Comparison of ENCODE assay signal across 8 cellular contexts in the genomic region with DNA sequence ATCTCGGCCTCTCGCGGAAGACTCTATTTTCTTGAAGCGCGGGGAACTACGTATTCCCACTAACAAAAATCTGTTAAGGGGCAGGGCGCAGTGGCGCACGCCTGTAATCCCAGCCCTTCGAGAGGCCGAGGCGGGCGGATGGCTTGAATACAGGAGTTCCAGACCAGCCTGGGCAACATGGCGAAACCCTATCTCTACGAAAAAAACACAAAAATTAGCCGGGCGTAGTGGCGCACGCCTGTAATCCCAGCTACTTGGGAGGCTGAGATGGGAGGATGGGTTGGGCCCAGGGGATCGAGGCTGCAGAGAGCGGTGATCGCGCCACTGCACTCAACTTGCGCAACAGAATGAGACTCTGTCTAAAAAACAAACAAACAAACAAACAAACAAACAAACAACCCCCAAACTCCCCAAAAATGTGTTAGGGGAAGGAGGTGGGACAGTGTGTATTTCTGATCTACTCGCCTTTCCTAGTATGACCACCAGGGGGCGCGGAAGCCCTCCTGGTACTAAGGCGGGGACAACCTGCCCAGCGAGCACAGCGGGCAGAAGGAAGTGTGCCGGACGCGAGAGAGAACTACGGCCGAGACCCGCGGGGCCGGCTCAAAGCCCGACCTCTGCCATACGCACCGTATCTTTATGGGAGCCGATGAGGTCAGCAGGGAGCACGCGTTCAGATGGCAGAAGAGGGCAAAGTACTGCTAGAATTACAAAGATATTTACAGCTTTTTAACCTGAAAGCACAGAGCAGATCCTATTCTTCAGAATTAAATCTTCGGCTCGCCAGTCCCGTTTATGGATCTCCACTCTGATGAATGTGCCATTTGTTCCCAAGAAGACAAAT. TPM values are rescaled to one million over a fixed set of nuclear protein-coding genes. Genes with fewer than 3 reads are reported as not detected.
DNase-seq lines count a peak whose midpoint lies in the region; ATAC-seq, FAIRE-seq and TF ChIP-seq lines count a peak whose summit lies in the region.

No MANE protein-coding gene starts in this region.

- TF ChIP-seq CTCF in Loucy (conservative IDR thresholded peaks at IDR 0.05; ENCODE audit: low read length): peak; percentile 88
- peak; percentile 87 for TF ChIP-seq CTCF in SK-N-SH (IDR thresholded peaks at IDR 0.05)
- peak; percentile 86 to 96 (median 90) for TF ChIP-seq CTCF in pancreas (IDR thresholded peaks at IDR 0.05)
- TF ChIP-seq CTCF in thyroid gland (IDR thresholded peaks at IDR 0.05): peak; percentile 78 to 94 (median 85)

- H3F3A ChIP-seq in Loucy (ENCODE audit: low read depth): no peaks in the 10 kb centered on the region
- peaks cover 13% of the 10 kb centered on the region for H3F3A ChIP-seq in SK-N-SH (replicated peaks; ENCODE audit: insufficient read depth)

- H4K20me1 ChIP-seq in Loucy (ENCODE audit: insufficient read depth, low read length, poor library complexity, severe bottlenecking): peaks cover 3% of the 10 kb centered on the region
- peaks cover 21% of the 10 kb centered on the region for H4K20me1 ChIP-seq in SK-N-SH (ENCODE audit: insufficient read depth)

- H3K9me3 Mint-ChIP-seq in activated naive CD4-positive, alpha-beta T cell treated with anti-CD3 and anti-CD28 coated beads, Interleukin-2, amount 50 U/mL, for 24 hours: no peaks in the 10 kb centered on the region

- H2AFZ ChIP-seq in Loucy (ENCODE audit: low read length) (peak overlapping the region; percentile 92), SK-N-SH (ENCODE audit: low read depth) (peak overlapping the region; percentile 92)

- DNase-seq in G401 (ENCODE audit: low spot score) (peak; percentile 89), H54 (ENCODE audit: insufficient read length, low spot score) (peak; percentile 73), SK-N-SH (peak; percentile 89), head of caudate nucleus (peak; percentile 78 to 97 (median 90)), pancreas (peak; percentile 78 to 91 (median 86)), thyroid gland (peak; percentile 87 to 90)

- H3K27me3 ChIP-seq in Loucy (ENCODE audit: insufficient read depth, low read length, poor library complexity, severe bottlenecking) (no peaks in the 10 kb centered on the region), SK-N-SH (ENCODE audit: insufficient read depth) (no peaks in the 10 kb centered on the region), pancreas (no peaks in the 10 kb centered on the region), thyroid gland (no peaks in the 10 kb centered on the region)

- peak overlapping the region; percentile 39 for H3K27ac Mint-ChIP-seq in activated naive CD4-positive, alpha-beta T cell treated with anti-CD3 and anti-CD28 coated beads, Interleukin-2, amount 50 U/mL, for 24 hours

- H3K4me1 ChIP-seq in Loucy (ENCODE audit: insufficient read depth, low read length, poor library complexity, severe bottlenecking) (peaks cover 22% of the 10 kb centered on the region), SK-N-SH (ENCODE audit: control insufficient read depth in 1 of 2, insufficient read depth in 2 of 2, low read depth in 1 of 2, low read length in 1 of 2) (peaks cover 0 to 16% of the 10 kb centered on the region in 2 experiments; a peak in 2 of 4 replicates), pancreas (peaks cover 0 to 15% (median 7%) of the 10 kb centered on the region in 3 donors), thyroid gland (peaks cover 14 to 15% of the 10 kb centered on the region in 2 donors)

- H3K36me3 ChIP-seq in Loucy (ENCODE audit: insufficient read depth, low read length) (no peaks in the 10 kb centered on the region), SK-N-SH (replicated peaks in 1 of 2; ENCODE audit: control insufficient read depth in 1 of 2, insufficient read depth in 2 of 2, low read length in 1 of 2) (peaks cover 0 to 4% of the 10 kb centered on the region in 2 experiments), pancreas (no peaks in the 10 kb centered on the region), thyroid gland (no peaks in the 10 kb centered on the region)

- no peak for TF ChIP-seq POLR2A in H54 (IDR thresholded peaks at IDR 0.05; ENCODE audit: low read depth, low read length)
- peak in 1 of 2 donors; percentile 37 for TF ChIP-seq POLR2A in thyroid gland (IDR thresholded peaks at IDR 0.05)

- H3K4me3 Mint-ChIP-seq in activated naive CD4-positive, alpha-beta T cell treated with anti-CD3 and anti-CD28 coated beads, Interleukin-2, amount 50 U/mL, for 24 hours: peak overlapping the region; percentile 92

- TF ChIP-seq RAD21 in SK-N-SH (IDR thresholded peaks at IDR 0.05; ENCODE audit: low read length): peak; percentile 79

- CTCF ChIA-PET in SK-N-SH (lab: Yijun Ruan, JAX): interaction anchor here (0.6 to 5.2 kb wide), 23 partner anchors 9 to 358 kb away, joined by 3 to 88 read pairs (median 3); a partner anchor contains a TSS

- H3K4me1 Mint-ChIP-seq in activated naive CD4-positive, alpha-beta T cell treated with anti-CD3 and anti-CD28 coated beads, Interleukin-2, amount 50 U/mL, for 24 hours: peaks cover 24% of the 10 kb centered on the region

- H3K36me3 Mint-ChIP-seq in activated naive CD4-positive, alpha-beta T cell treated with anti-CD3 and anti-CD28 coated beads, Interleukin-2, amount 50 U/mL, for 24 hours: peaks cover 2% of the 10 kb centered on the region

- POLR2A ChIA-PET in SK-N-SH (lab: Yijun Ruan, JAX): no interaction called here

- ATAC-seq in pancreas: peak; percentile 59 to 80 (median 70)

- intact Hi-C loops in head of caudate nucleus (cut with DNase I) (loop anchor here (1.0 to 5.0 kb wide), 2 partner anchors 48 to 87 kb away; a partner anchor contains a TSS), pancreas (cut with DNase I) (loop anchor here in 2 of 3 donors (5.0 kb wide), 1 partner anchor 48 kb away; no protein-coding TSS in a partner anchor), thyroid gland (cut with DNase I) (loop anchor here (2.0 to 5.0 kb wide), 2 partner anchors 48 to 57 kb away; a partner anchor contains a TSS)

- peak overlapping the region; percentile 55 for H3K9ac ChIP-seq in Loucy (ENCODE audit: low read depth, low read length, poor library complexity, severe bottlenecking)
- H3K9ac ChIP-seq in SK-N-SH: peak overlapping the region; percentile 92; the same call in 1 of the 2 replicates

- 23% methylated on average over 44 of the region's 47 CpGs for WGBS in SK-N-SH (ENCODE audit: low lambda C conversion rate)
- 23 to 24% methylated on average over 47 of the region's 47 CpGs for WGBS in pancreas, 2 donors
- 31 to 33% methylated on average over 47 of the region's 47 CpGs for WGBS in thyroid gland, 2 donors

- H3K27ac ChIP-seq in SK-N-SH (ENCODE audit: low read depth in 2 of 2, low read length in 1 of 2) (peak overlapping the region; percentile 68 to 86; a peak in 3 of 4 replicates), pancreas (peak overlapping the region; percentile 7 to 96 (median 93)), thyroid gland (peak overlapping the region in 2 of 3 donors; percentile 94 to 96)

- FAIRE-seq in H54 (lab: Jason Lieb, UNC) (no peak), pancreas (lab: Jason Lieb, UNC) (no peak)

- H3K4me2 ChIP-seq in Loucy (ENCODE audit: low read depth, low read length, poor library complexity, severe bottlenecking) (peak overlapping the region; percentile 84), SK-N-SH (peak overlapping the region; percentile 91)

- H3K4me3 ChIP-seq in Loucy (ENCODE audit: low read length, poor library complexity, severe bottlenecking): peak overlapping the region; percentile 85
- peak overlapping the region; percentile 90 to 91 for H3K4me3 ChIP-seq in SK-N-SH (ENCODE audit: low read depth in 2 of 2, low read length in 1 of 2)
- H3K4me3 ChIP-seq in pancreas: peak overlapping the region; percentile 66 to 94 (median 91)
- H3K4me3 ChIP-seq in thyroid gland (replicated peaks in 1 of 3): peak overlapping the region; percentile 72 to 86 (median 78)

- H3K79me2 ChIP-seq in Loucy (ENCODE audit: insufficient read depth, low read length): no peaks in the 10 kb centered on the region
- H3K79me2 ChIP-seq in SK-N-SH (ENCODE audit: insufficient read depth): peaks cover 33% of the 10 kb centered on the region

- no peak for TF ChIP-seq EP300 in SK-N-SH (IDR thresholded peaks at IDR 0.05; ENCODE audit: borderline replicate concordance in 1 of 2, low read depth in 1 of 2, low read length in 1 of 2)

- in situ Hi-C loops in G401 (cut with HindIII; ENCODE audit: low sequenced_read_pairs): no loop called here

- H3K9me2 ChIP-seq in Loucy (replicated peaks; ENCODE audit: low read depth, low read length): no peaks in the 10 kb centered on the region
- H3K9me2 ChIP-seq in SK-N-SH: no peaks in the 10 kb centered on the region

- H3K9me3 ChIP-seq in Loucy (ENCODE audit: insufficient read depth, low read depth, low read length) (no peaks in the 10 kb centered on the region), SK-N-SH (no peaks in the 10 kb centered on the region), pancreas (no peaks in the 10 kb centered on the region), thyroid gland (no peaks in the 10 kb centered on the region)

- H3K27me3 Mint-ChIP-seq in activated naive CD4-positive, alpha-beta T cell treated with anti-CD3 and anti-CD28 coated beads, Interleukin-2, amount 50 U/mL, for 24 hours: peaks cover 8% of the 10 kb centered on the region

TF ChIP-seq in SK-N-SH, 30 proteins besides CTCF, POLR2A, EP300 and RAD21 (continues in another document):
- TF ChIP-seq FOXM1 (IDR thresholded peaks at IDR 0.05; ENCODE audit: low read depth) (no peak), FOXJ3 (CRISPR knock-in tag; IDR thresholded peaks at IDR 0.05) (no peak), SIN3A (IDR thresholded peaks at IDR 0.05; ENCODE audit: borderline replicate concordance, low read depth, low read length) (0 out of 2 replicates have a peak, but pooled peaks have one; percentile 56), TAF1 (IDR thresholded peaks at IDR 0.05; ENCODE audit: borderline replicate concordance, low read depth, low read length) (no peak), MEF2A (IDR thresholded peaks at IDR 0.05; ENCODE audit: borderline replicate concordance, low read depth) (no peak)

RNA-seq across cellular contexts. Expression of a gene that starts 1.3 kb away (rescaled TPM):
- 94.1 and 99.1 TPM in 2 replicates for total RNA-seq in G401 (2014; rRNA removed; shearing (Covaris generic))
- polyA plus RNA-seq in SK-N-SH (2012; rRNA removed): 21.4 and 26.6 TPM in 2 replicates
- 31.2 and 37.3 TPM in 2 replicates for polyA plus RNA-seq in SK-N-SH (2012; cell fraction: cytosol; rRNA removed)
- 36.5 and 43.6 TPM in 2 replicates for polyA plus RNA-seq in SK-N-SH (2012; cell fraction: nucleus; rRNA removed)
- 10 to 100 TPM; 12.1 to 21.5 (median 15.3) TPM for total RNA-seq in pancreas
- 10 to 100 TPM; 12.9 to 20.5 TPM for polyA plus RNA-seq in pancreas
- 10 to 100 TPM; 36.5 to 46.4 (median 41.6) TPM for total RNA-seq in thyroid gland

RNA-seq across cellular contexts. Expression of a gene that starts 40.2 kb away (rescaled TPM):
- not detected in 2 replicates for total RNA-seq in G401 (2014; rRNA removed; shearing (Covaris generic))
- polyA plus RNA-seq in SK-N-SH (2012; rRNA removed) (not detected in 2 replicates), pancreas (not detected)
- polyA plus RNA-seq in SK-N-SH (2012; cell fraction: cytosol; rRNA removed): not detected in 2 replicates
- polyA plus RNA-seq in SK-N-SH (2012; cell fraction: nucleus; rRNA removed): not detected in 2 replicates
- total RNA-seq in pancreas (not detected), thyroid gland (not detected)

RNA-seq across cellular contexts. Expression of a gene that starts 56.7 kb away (rescaled TPM):
- 103 and 124 TPM in 2 replicates for total RNA-seq in G401 (2014; rRNA removed; shearing (Covaris generic))
- 70.1 and 77.6 TPM in 2 replicates for polyA plus RNA-seq in SK-N-SH (2012; rRNA removed)
- 83.3 and 91.2 TPM in 2 replicates for polyA plus RNA-seq in SK-N-SH (2012; cell fraction: cytosol; rRNA removed)
- 46.4 and 50.2 TPM in 2 replicates for polyA plus RNA-seq in SK-N-SH (2012; cell fraction: nucleus; rRNA removed)
- total RNA-seq in pancreas: 10 to 100 TPM; 17.0 to 23.4 (median 19.6) TPM
- polyA plus RNA-seq in pancreas: 10 to 100 TPM; 30.3 to 36.6 TPM
- total RNA-seq in thyroid gland: 10 to 100 TPM; 19.4 to 40.7 (median 25.4) TPM

Comparison
In these comparisons a context has a peak if more than half of its experiments do, and no peak if none do; other contexts are left out.
1. Peak in every context shown above with its lines: DNase-seq, ATAC-seq, H3K4me3 ChIP-seq and H3K27ac ChIP-seq.